In genomic region chr19:36120092-36120983, GRCh38 we compare ENCODE assay signal across 24 cellular contexts. TPM values are rescaled to one million over a fixed set of nuclear protein-coding genes. Genes with fewer than 3 reads are reported as not detected.
A peak's percentile ranks its signal among the peaks of the same experiment; 100 is the strongest.
DNase-seq lines count a peak whose midpoint lies in the region; ATAC-seq, FAIRE-seq and TF ChIP-seq lines count a peak whose summit lies in the region.
"Had no signal": no experiment of that assay in that cellular context is flagged by ENCODE, and none has a peak within 500 bp of the region (broad histone marks: within the 10 kb centered on the region; RNA-seq: fewer than 3 reads in every experiment).

No MANE protein-coding gene starts in this region.

- H2BK12ac ChIP-seq in H1 (ENCODE audit: low read depth, low read length) = no peak overlapping the region

- H4K5ac ChIP-seq in H1 (ENCODE audit: insufficient read length, low read depth, low read length) = no peak overlapping the region

- H4K8ac ChIP-seq in H1 (ENCODE audit: extremely low read depth, insufficient read depth, low read length) = peak overlapping the region; percentile 11; the same call in 1 of the 2 replicates

- no peak overlapping the region for H3K56ac ChIP-seq in H1 (replicated peaks; ENCODE audit: insufficient read length, low read depth, low read length)

- H3K27me3 Mint-ChIP-seq in natural killer cell (ENCODE audit: low read depth in 2 of 2) = no peaks in the 10 kb centered on the region
- no peaks in the 10 kb centered on the region for H3K27me3 Mint-ChIP-seq in natural killer cell treated with Interleukin-12 subunit alpha and Interleukin-12 subunit beta and Interleukin-15 and Interleukin-18, amount 100 ng/mL, for 72 hours
- H3K27me3 Mint-ChIP-seq: activated T-cell treated with anti-CD3 and anti-CD28 coated beads, Interleukin-2, amount 50 U/mL, for 24 hours; T-cell had no signal

- POLR2A ChIA-PET in H1 (lab: Charles Lee; ENCODE audit: partially characterized antibody) = interaction anchor here (1.0 to 1.5 kb wide), 2 partner anchors 9 to 10 kb away, joined by 3 to 4 read pairs; partner anchors contain the start of gene OVOL3

- no peak overlapping the region for H2AFZ ChIP-seq in H1 (ENCODE audit: low read length)

- WGBS in H1 (ENCODE audit: extremely low coverage in 1 of 2, insufficient coverage in 1 of 2, insufficient read length in 1 of 2, insufficient replicate concordance in 2 of 2, low coverage in 1 of 2, low lambda C conversion rate in 2 of 2, missing lambda C conversion rate in 1 of 2), 2 experiments = 90% methylated on average over 25 of the region's 26 CpGs; no CpG with 5 or more reads in 1 of the 2 experiments

- H3K23me2 ChIP-seq in H1 (ENCODE audit: low read depth, low read length) = no peaks in the 10 kb centered on the region; the same call in 1 of the 2 replicates

- peaks cover 0 to 9% of the 10 kb centered on the region in 2 experiments; a peak in 1 of 4 replicates for H3K79me2 ChIP-seq in H1 (ENCODE audit: control insufficient read depth in 1 of 2, insufficient read depth in 2 of 2, low read length in 2 of 2)

- no peaks in the 10 kb centered on the region for H3K9me3 ChIP-seq in H1 (ENCODE audit: insufficient read depth in 2 of 2, low read depth in 1 of 2, low read length in 1 of 2)
- H3K9me3 ChIP-seq: gastroesophageal sphincter, upper lobe of left lung had no signal

- 0 out of 2 replicates have a peak overlapping the region, but pooled peaks have one; percentile 35 for H2BK5ac ChIP-seq in H1 (ENCODE audit: low read depth, low read length)

- TF ChIP-seq CTCF in natural killer cell (IDR thresholded peaks at IDR 0.05) = no peak
- TF ChIP-seq CTCF in H1 (IDR thresholded peaks at IDR 0.05; ENCODE audit: control extremely low read depth in 1 of 3, insufficient read depth in 1 of 3, low read depth in 1 of 3, low read length in 3 of 3) = no peak

- peak overlapping the region; percentile 2 for H3K4me3 Mint-ChIP-seq in natural killer cell
- H3K4me3 Mint-ChIP-seq in natural killer cell treated with Interleukin-12 subunit alpha and Interleukin-12 subunit beta and Interleukin-15 and Interleukin-18, amount 100 ng/mL, for 72 hours = no peak overlapping the region
- H3K4me3 Mint-ChIP-seq: activated T-cell treated with anti-CD3 and anti-CD28 coated beads, Interleukin-2, amount 50 U/mL, for 24 hours; T-cell had no signal

- no peaks in the 10 kb centered on the region for H3K9me3 Mint-ChIP-seq in natural killer cell
- no peaks in the 10 kb centered on the region for H3K9me3 Mint-ChIP-seq in natural killer cell treated with Interleukin-12 subunit alpha and Interleukin-12 subunit beta and Interleukin-15 and Interleukin-18, amount 100 ng/mL, for 72 hours
- H3K9me3 Mint-ChIP-seq: activated T-cell treated with anti-CD3 and anti-CD28 coated beads, Interleukin-2, amount 50 U/mL, for 24 hours; immature natural killer cell; T-cell had no signal

- TF ChIP-seq EP300 in H1 (IDR thresholded peaks at IDR 0.05; ENCODE audit: borderline replicate concordance in 1 of 2, low read depth in 2 of 2, low read length in 2 of 2) = no peak

- H3K27ac Mint-ChIP-seq in natural killer cell = peak overlapping the region in 1 of 2 donors; percentile 22
- peak overlapping the region in 1 of 2 donors; percentile 9 for H3K27ac Mint-ChIP-seq in natural killer cell treated with Interleukin-12 subunit alpha and Interleukin-12 subunit beta and Interleukin-15 and Interleukin-18, amount 100 ng/mL, for 72 hours

- H3K27ac ChIP-seq in H1 (ENCODE audit: low read depth, low read length) = no peak overlapping the region
- H3K27ac ChIP-seq: gastroesophageal sphincter, upper lobe of left lung had no signal

- H2BK20ac ChIP-seq in H1 (ENCODE audit: low read length) = no peak overlapping the region

- no peak overlapping the region for H2AK5ac ChIP-seq in H1 (ENCODE audit: low read depth, low read length)

- intact Hi-C loops in natural killer cell (cut with micrococcal nuclease) = no loop called here

- H3K36me3 Mint-ChIP-seq in natural killer cell = no peaks in the 10 kb centered on the region
- peaks cover 12% of the 10 kb centered on the region for H3K36me3 Mint-ChIP-seq in natural killer cell treated with Interleukin-12 subunit alpha and Interleukin-12 subunit beta and Interleukin-15 and Interleukin-18, amount 100 ng/mL, for 72 hours

- H4K20me1 ChIP-seq in H1 (replicated peaks in 1 of 2; ENCODE audit: control insufficient read depth in 1 of 2, insufficient read depth in 2 of 2, low read length in 2 of 2) = peaks cover 3 to 7% of the 10 kb centered on the region in 2 experiments

- no peaks in the 10 kb centered on the region for H3K27me3 ChIP-seq in H1 (replicated peaks in 1 of 4; ENCODE audit: control insufficient read depth in 3 of 4, extremely low read depth in 1 of 4, insufficient read depth in 3 of 4, low read length in 3 of 4)
- H3K27me3 ChIP-seq: gastroesophageal sphincter, upper lobe of left lung had no signal

- H3K18ac ChIP-seq in H1 (ENCODE audit: extremely low read depth, low read length) = no peak overlapping the region

- H3K9ac ChIP-seq in H1 (replicated peaks in 1 of 4; ENCODE audit: extremely low read depth in 1 of 4, low read depth in 3 of 4, low read length in 3 of 4) = peak overlapping the region in 1 of 4 experiments; percentile 8; a peak in 1 of 7 replicates

- DNase-seq in natural killer cell (no peak), NCI-H146 treated with DMSO at 0.1 percent for 48 hours (lab: John Stamatoyannopoulos, UW; ENCODE audit: unreplicated experiment) (peak; percentile 96), H1 (ENCODE audit: low read depth in 1 of 2, low spot score in 2 of 2) (no peak), GM03348 (ENCODE audit: low spot score) (no peak), D341Med (ENCODE audit: low spot score) (no peak), NCI-H748 treated with DMSO at 0.1 percent for 48 hours (lab: John Stamatoyannopoulos, UW) (no peak)
- no peak for DNase-seq in natural killer cell treated with Interleukin-12 subunit alpha and Interleukin-12 subunit beta and Interleukin-15 and Interleukin-18, amount 100 ng/mL, for 72 hours (ENCODE audit: low spot score)
- DNase-seq: activated CD4-positive, CD25-positive, alpha-beta regulatory T cell treated with anti-CD3 and anti-CD28 coated beads, Interleukin-2, amount 50 U/mL, for 72 hours; activated T-cell treated with anti-CD3 and anti-CD28 coated beads, Interleukin-2, amount 50 U/mL, for 24 hours; amniotic stem cell; DMS79; immature natural killer cell; KBM-7; NCI-H1694; NCI-H774; stimulated activated CD4-positive, alpha-beta T cell treated with anti-CD3 and anti-CD28 coated beads, Interleukin-4, amount 100 ng/mL, for 24 hours; T-cell had no signal

- H2BK15ac ChIP-seq in H1 (ENCODE audit: low read length) = no peak overlapping the region

- peaks cover 18 to 42% of the 10 kb centered on the region in 2 donors for H3K4me1 Mint-ChIP-seq in natural killer cell
- H3K4me1 Mint-ChIP-seq in natural killer cell treated with Interleukin-12 subunit alpha and Interleukin-12 subunit beta and Interleukin-15 and Interleukin-18, amount 100 ng/mL, for 72 hours (ENCODE audit: low read depth in 2 of 2) = peaks cover 18 to 19% of the 10 kb centered on the region in 2 donors

- no peak overlapping the region for H3K23ac ChIP-seq in H1 (ENCODE audit: insufficient read length)

- CTCF ChIA-PET in H1 (lab: Charles Lee; ENCODE audit: partially characterized antibody) = interaction anchor here (0.7 to 1.9 kb wide), 4 partner anchors 8 to 60 kb away, joined by 3 to 6 read pairs (median 4); no protein-coding TSS in a partner anchor

- FAIRE-seq in H1 (lab: Jason Lieb, UNC) = no peak
- FAIRE-seq: endothelial cell of umbilical vein had no signal

- no peak overlapping the region for H4K91ac ChIP-seq in H1 (replicated peaks; ENCODE audit: insufficient read length, low read length)

- no peak for TF ChIP-seq POLR2A in H1 (IDR thresholded peaks at IDR 0.05; ENCODE audit: control extremely low read depth in 1 of 2, low read depth in 2 of 2, low read length in 2 of 2)

- TF ChIP-seq RAD21 in H1 (IDR thresholded peaks at IDR 0.05 in 1 of 2, conservative IDR thresholded peaks at IDR 0.05 in 1 of 2; ENCODE audit: low read depth in 2 of 2, low read length in 2 of 2) = no peak

- H3K4ac ChIP-seq in H1 (replicated peaks; ENCODE audit: insufficient read length, low read depth, low read length) = no peak overlapping the region

- no peak overlapping the region for H3K4me2 ChIP-seq in H1 (ENCODE audit: insufficient read depth in 1 of 2, low read depth in 2 of 2, low read length in 2 of 2)

- no peak overlapping the region for H2BK120ac ChIP-seq in H1 (replicated peaks; ENCODE audit: low read depth, low read length)

- H3K4me3 ChIP-seq in H1 (ENCODE audit: extremely low read depth in 1 of 4, insufficient read depth in 2 of 4, low read depth in 3 of 4, low read length in 4 of 4) = no peak overlapping the region; a peak in 1 of 8 replicates
- H3K4me3 ChIP-seq: gastroesophageal sphincter, upper lobe of left lung had no signal

- H3K4me1 ChIP-seq in H1 (replicated peaks in 1 of 4; ENCODE audit: control insufficient read depth in 3 of 4, insufficient read depth in 4 of 4, low read length in 3 of 4) = peaks cover 0 to 12% (median 4%) of the 10 kb centered on the region in 4 experiments; a peak in 6 of 7 replicates

- H3K79me1 ChIP-seq in H1 (ENCODE audit: low read depth, low read length) = peaks cover 11% of the 10 kb centered on the region; the same call in 1 of the 2 replicates

- ATAC-seq in natural killer cell (no peak), HG03039 (IDR thresholded peaks at IDR 0.05; ENCODE audit: unreplicated experiment) (no peak)
- no peak for ATAC-seq in natural killer cell treated with Interleukin-12 subunit alpha and Interleukin-12 subunit beta and Interleukin-15 and Interleukin-18, amount 100 ng/mL, for 72 hours
- ATAC-seq: gastroesophageal sphincter, HCT116 had no signal

- no peak overlapping the region for H3K14ac ChIP-seq in H1 (ENCODE audit: insufficient read length)

- peaks cover 8 to 28% (median 20%) of the 10 kb centered on the region in 4 experiments; a peak in 7 of 8 replicates for H3K36me3 ChIP-seq in H1 (ENCODE audit: control insufficient read depth in 2 of 4, insufficient read depth in 4 of 4, low read length in 3 of 4)

RNA-seq across cellular contexts. Expression of gene TBCB, which starts 5.1 kb away (rescaled TPM):
- 100 to 1,000 TPM; 153 to 180 (median 175) TPM for total RNA-seq in natural killer cell
- 100 to 1,000 TPM; 130 to 141 TPM for total RNA-seq in natural killer cell treated with Interleukin-12 subunit alpha and Interleukin-12 subunit beta and Interleukin-15 and Interleukin-18, amount 100 ng/mL, for 72 hours
- total RNA-seq in H1 (2021; fragmentation: NEBNext Ultra II Directional; extraction: Animal tissue kit (Norgen Biotek cat#: 25700)) = 153 and 168 TPM in 2 replicates
- polyA plus RNA-seq in H1 (2011; rRNA removed) = 286 and 367 TPM in 2 replicates
- 316 TPM for polyA plus RNA-seq in H1 (2011; cell fraction: cytosol; rRNA removed)
- 258 TPM for polyA plus RNA-seq in H1 (2011; cell fraction: nucleus; rRNA removed)
- 202 to 279 TPM (median 267 TPM) in 4 replicates for polyA plus RNA-seq in H1 (2012, experiment 1 of 2)
- polyA plus RNA-seq in H1 (2012, experiment 2 of 2) = 201 TPM
- polyA plus RNA-seq in H1 (2013, experiment 1 of 2) = 197 TPM
- polyA plus RNA-seq in H1 (2013, experiment 2 of 2) = 204 TPM
- 134 and 157 TPM in 2 replicates for polyA minus RNA-seq in H1 (2011; rRNA and poly(A)+ RNA removed)
- 85.0 TPM for polyA minus RNA-seq in H1 (2011; cell fraction: cytosol; rRNA and poly(A)+ RNA removed)
- polyA minus RNA-seq in H1 (2011; cell fraction: nucleus; rRNA and poly(A)+ RNA removed) = 60.8 TPM

RNA-seq across cellular contexts. Expression of gene POLR2I, which starts 5.7 kb away (rescaled TPM):
- total RNA-seq in natural killer cell = 10 to 100 TPM; 26.6 to 33.4 (median 31.8) TPM
- 10 to 100 TPM; 40.7 to 42.4 TPM for total RNA-seq in natural killer cell treated with Interleukin-12 subunit alpha and Interleukin-12 subunit beta and Interleukin-15 and Interleukin-18, amount 100 ng/mL, for 72 hours
- total RNA-seq in H1 (2021; fragmentation: NEBNext Ultra II Directional; extraction: Animal tissue kit (Norgen Biotek cat#: 25700)) = 149 and 150 TPM in 2 replicates
- 143 and 250 TPM in 2 replicates for polyA plus RNA-seq in H1 (2011; rRNA removed)
- 172 TPM for polyA plus RNA-seq in H1 (2011; cell fraction: cytosol; rRNA removed)
- 280 TPM for polyA plus RNA-seq in H1 (2011; cell fraction: nucleus; rRNA removed)
- polyA plus RNA-seq in H1 (2012, experiment 1 of 2) = 138 to 369 TPM (median 317 TPM) in 4 replicates
- 417 TPM for polyA plus RNA-seq in H1 (2012, experiment 2 of 2)
- polyA plus RNA-seq in H1 (2013, experiment 1 of 2) = 238 TPM
- polyA plus RNA-seq in H1 (2013, experiment 2 of 2) = 265 TPM
- 126 and 159 TPM in 2 replicates for polyA minus RNA-seq in H1 (2011; rRNA and poly(A)+ RNA removed)
- 215 TPM for polyA minus RNA-seq in H1 (2011; cell fraction: cytosol; rRNA and poly(A)+ RNA removed)
- 57.8 TPM for polyA minus RNA-seq in H1 (2011; cell fraction: nucleus; rRNA and poly(A)+ RNA removed)

RNA-seq across cellular contexts. Expression of gene OVOL3, which starts 9.4 kb away (rescaled TPM):
- total RNA-seq in natural killer cell = not detected
- total RNA-seq in natural killer cell treated with Interleukin-12 subunit alpha and Interleukin-12 subunit beta and Interleukin-15 and Interleukin-18, amount 100 ng/mL, for 72 hours = not detected
- not detected in 2 replicates for total RNA-seq in H1 (2021; fragmentation: NEBNext Ultra II Directional; extraction: Animal tissue kit (Norgen Biotek cat#: 25700))
- polyA plus RNA-seq in H1 (2011; rRNA removed) = 0.31 and 0.45 TPM in 2 replicates
- polyA plus RNA-seq in H1 (2011; cell fraction: cytosol; rRNA removed) = not detected
- polyA plus RNA-seq in H1 (2011; cell fraction: nucleus; rRNA removed) = 0.60 TPM
- polyA plus RNA-seq in H1 (2012, experiment 1 of 2) = not detected in 4 replicates
- not detected for polyA plus RNA-seq in H1 (2012, experiment 2 of 2)
- polyA plus RNA-seq in H1 (2013, experiment 1 of 2) = not detected
- polyA plus RNA-seq in H1 (2013, experiment 2 of 2) = not detected
- not detected in 2 replicates for polyA minus RNA-seq in H1 (2011; rRNA and poly(A)+ RNA removed)
- not detected for polyA minus RNA-seq in H1 (2011; cell fraction: cytosol; rRNA and poly(A)+ RNA removed)
- not detected for polyA minus RNA-seq in H1 (2011; cell fraction: nucleus; rRNA and poly(A)+ RNA removed)
- total RNA-seq: cerebellum, endothelial cell of umbilical vein, gastroesophageal sphincter, RPMI7951, T-cell, upper lobe of left lung had no signal
- polyA plus RNA-seq: endothelial cell of umbilical vein, immature natural killer cell had no signal

RNA-seq across cellular contexts. Expression of gene CAPNS1, which starts 19.5 kb away (rescaled TPM):
- 100 to 1,000 TPM; 569 to 637 (median 578) TPM for total RNA-seq in natural killer cell
- total RNA-seq in natural killer cell treated with Interleukin-12 subunit alpha and Interleukin-12 subunit beta and Interleukin-15 and Interleukin-18, amount 100 ng/mL, for 72 hours = 100 to 1,000 TPM; 175 to 437 TPM
- total RNA-seq in H1 (2021; fragmentation: NEBNext Ultra II Directional; extraction: Animal tissue kit (Norgen Biotek cat#: 25700)) = 382 and 386 TPM in 2 replicates
- polyA plus RNA-seq in H1 (2011; rRNA removed) = 438 and 448 TPM in 2 replicates
- polyA plus RNA-seq in H1 (2011; cell fraction: cytosol; rRNA removed) = 311 TPM
- 321 TPM for polyA plus RNA-seq in H1 (2011; cell fraction: nucleus; rRNA removed)
- 410 to 468 TPM (median 461 TPM) in 4 replicates for polyA plus RNA-seq in H1 (2012, experiment 1 of 2)
- 404 TPM for polyA plus RNA-seq in H1 (2012, experiment 2 of 2)
- 301 TPM for polyA plus RNA-seq in H1 (2013, experiment 1 of 2)
- polyA plus RNA-seq in H1 (2013, experiment 2 of 2) = 319 TPM
- polyA minus RNA-seq in H1 (2011; rRNA and poly(A)+ RNA removed) = 347 and 394 TPM in 2 replicates
- polyA minus RNA-seq in H1 (2011; cell fraction: cytosol; rRNA and poly(A)+ RNA removed) = 167 TPM
- 90.7 TPM for polyA minus RNA-seq in H1 (2011; cell fraction: nucleus; rRNA and poly(A)+ RNA removed)

RNA-seq across cellular contexts. Expression of gene COX7A1, which starts 31.9 kb away (rescaled TPM):
- total RNA-seq in natural killer cell = not detected
- not detected for total RNA-seq in natural killer cell treated with Interleukin-12 subunit alpha and Interleukin-12 subunit beta and Interleukin-15 and Interleukin-18, amount 100 ng/mL, for 72 hours
- 0.60 and 0.75 TPM in 2 replicates for total RNA-seq in H1 (2021; fragmentation: NEBNext Ultra II Directional; extraction: Animal tissue kit (Norgen Biotek cat#: 25700))
- polyA plus RNA-seq in H1 (2011; rRNA removed) = 0.60 and 0.96 TPM in 2 replicates
- 0.43 TPM for polyA plus RNA-seq in H1 (2011; cell fraction: cytosol; rRNA removed)
- 1.9 TPM for polyA plus RNA-seq in H1 (2011; cell fraction: nucleus; rRNA removed)
- 0.88 to 23.4 TPM (median 2.0 TPM) in 4 replicates for polyA plus RNA-seq in H1 (2012, experiment 1 of 2)
- 0.43 TPM for polyA plus RNA-seq in H1 (2012, experiment 2 of 2)
- 0.93 TPM for polyA plus RNA-seq in H1 (2013, experiment 1 of 2)
- polyA plus RNA-seq in H1 (2013, experiment 2 of 2) = 0.96 TPM
- polyA minus RNA-seq in H1 (2011; rRNA and poly(A)+ RNA removed) = not detected in 2 replicates
- not detected for polyA minus RNA-seq in H1 (2011; cell fraction: cytosol; rRNA and poly(A)+ RNA removed)
- polyA minus RNA-seq in H1 (2011; cell fraction: nucleus; rRNA and poly(A)+ RNA removed) = not detected
- total RNA-seq: T-cell had no signal
- polyA plus RNA-seq: immature natural killer cell had no signal
